In the genomic region with DNA sequence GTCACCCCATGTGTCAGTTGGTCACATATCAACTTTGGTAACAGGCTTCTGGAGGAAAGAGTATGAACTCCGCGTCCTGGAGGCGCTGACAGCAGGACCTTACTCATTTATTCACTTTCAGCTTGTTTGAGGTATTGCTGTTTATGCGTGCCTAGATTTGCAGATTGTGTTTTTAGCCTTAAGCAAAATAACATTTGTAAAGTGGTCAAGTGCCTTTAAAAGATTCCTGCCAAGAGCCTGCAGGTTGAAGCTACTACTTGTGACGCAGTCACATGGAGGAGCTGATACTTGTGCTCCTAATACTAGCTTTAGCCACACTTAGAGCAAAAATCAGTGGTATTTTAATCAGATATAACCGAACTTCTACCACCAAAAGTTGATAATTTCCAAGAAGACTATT, we compare ENCODE assay signal across 18 cellular contexts.
"Had no signal": no experiment of that assay in that cellular context is flagged by ENCODE, and none has a peak within 500 bp of the region (broad histone marks: within the 10 kb centered on the region; RNA-seq: fewer than 3 reads in every experiment).

No MANE protein-coding gene starts in this region.

- H3K27me3 ChIP-seq: upper lobe of left lung had no signal

- H3K4me1 Mint-ChIP-seq: activated T-helper 17 cell treated with anti-CD3 and anti-CD28 coated beads, Interleukin-2, amount 50 U/mL, for 72 hours; naive thymus-derived CD8-positive, alpha-beta T cell; stimulated activated memory B cell treated with anti-CD40 and anti-IgM and Interleukin-4, amounts not matched to agents 10 μg/mL and 1 μg/mL and 100 μg/mL, for 72 hours had no signal

- H3K9me3 Mint-ChIP-seq: activated naive CD4-positive, alpha-beta T cell treated with anti-CD3 and anti-CD28 coated beads, Interleukin-2, amount 50 U/mL, for 72 hours; activated T-helper 17 cell treated with anti-CD3 and anti-CD28 coated beads, Interleukin-2, amount 50 U/mL, for 72 hours; dendritic cell treated with granulocyte-macrophage colony-stimulating factor and Interleukin-4, amounts not matched to agents 40 ng/mL and 50 ng/mL, for 4 days; naive thymus-derived CD8-positive, alpha-beta T cell; stimulated activated memory B cell treated with anti-CD40 and anti-IgM and Interleukin-4, amounts not matched to agents 10 μg/mL and 1 μg/mL and 100 μg/mL, for 72 hours had no signal

- H3K4me1 ChIP-seq: prostate gland had no signal

- H3K9me3 ChIP-seq: prostate gland, upper lobe of left lung had no signal

- H3K36me3 ChIP-seq: prostate gland, upper lobe of left lung had no signal

- H3K4me3 ChIP-seq: prostate gland, skin epidermis, upper lobe of left lung had no signal

- H3K27me3 Mint-ChIP-seq: brain; dendritic cell treated with granulocyte-macrophage colony-stimulating factor and Interleukin-4, amounts not matched to agents 40 ng/mL and 50 ng/mL, for 4 days; stimulated activated memory B cell treated with anti-CD40 and anti-IgM and Interleukin-4, amounts not matched to agents 10 μg/mL and 1 μg/mL and 100 μg/mL, for 72 hours had no signal

- ATAC-seq: activated CD8-positive, alpha-beta T cell treated with anti-CD3 and anti-CD28 coated beads, Interleukin-2, amount 10 ng/mL, durations not matched to agents 7 days and 5 days; activated naive CD4-positive, alpha-beta T cell treated with anti-CD3 and anti-CD28 coated beads, Interleukin-2, amount 50 U/mL, for 72 hours; activated T-helper 17 cell treated with anti-CD3 and anti-CD28 coated beads, Interleukin-2, amount 50 U/mL, for 72 hours; naive thymus-derived CD8-positive, alpha-beta T cell; stimulated activated memory B cell treated with anti-CD40 and anti-IgM and Interleukin-4, amounts not matched to agents 10 μg/mL and 1 μg/mL and 100 μg/mL, for 72 hours had no signal

- H3K27ac ChIP-seq: prostate gland had no signal

- DNase-seq: activated CD4-positive, alpha-beta T cell treated with anti-CD3 and anti-CD28 coated beads, Interleukin-2, amount 50 U/mL, for 1 hour; activated CD4-positive, CD25-positive, alpha-beta regulatory T cell treated with anti-CD3 and anti-CD28 coated beads, Interleukin-2, amount 50 U/mL, for 72 hours; activated CD8-positive, alpha-beta T cell treated with anti-CD3 and anti-CD28 coated beads, Interleukin-2, amount 10 ng/mL, durations not matched to agents 7 days and 5 days; aorta; effector CD8-positive, alpha-beta T cell; foreskin melanocyte; naive thymus-derived CD8-positive, alpha-beta T cell; right cardiac atrium; stimulated activated CD4-positive, alpha-beta T cell treated with anti-CD3 and anti-CD28 coated beads, Interleukin-15, amount 100 ng/mL, for 24 hours had no signal

- H3K27ac Mint-ChIP-seq: activated CD8-positive, alpha-beta T cell treated with anti-CD3 and anti-CD28 coated beads, Interleukin-2, amount 10 ng/mL, durations not matched to agents 7 days and 5 days; activated naive CD4-positive, alpha-beta T cell treated with anti-CD3 and anti-CD28 coated beads, Interleukin-2, amount 50 U/mL, for 72 hours; activated T-helper 17 cell treated with anti-CD3 and anti-CD28 coated beads, Interleukin-2, amount 50 U/mL, for 72 hours; dendritic cell treated with granulocyte-macrophage colony-stimulating factor and Interleukin-4, amounts not matched to agents 40 ng/mL and 50 ng/mL, for 4 days; naive thymus-derived CD8-positive, alpha-beta T cell; stimulated activated memory B cell treated with anti-CD40 and anti-IgM and Interleukin-4, amounts not matched to agents 10 μg/mL and 1 μg/mL and 100 μg/mL, for 72 hours had no signal

- H3K4me3 Mint-ChIP-seq: activated CD8-positive, alpha-beta T cell treated with anti-CD3 and anti-CD28 coated beads, Interleukin-2, amount 10 ng/mL, durations not matched to agents 7 days and 5 days; activated T-helper 17 cell treated with anti-CD3 and anti-CD28 coated beads, Interleukin-2, amount 50 U/mL, for 72 hours; brain; dendritic cell treated with granulocyte-macrophage colony-stimulating factor and Interleukin-4, amounts not matched to agents 40 ng/mL and 50 ng/mL, for 4 days; mesothelial cell of epicardium; naive thymus-derived CD8-positive, alpha-beta T cell; stimulated activated memory B cell treated with anti-CD40 and anti-IgM and Interleukin-4, amounts not matched to agents 10 μg/mL and 1 μg/mL and 100 μg/mL, for 72 hours had no signal

- H3K36me3 Mint-ChIP-seq: activated naive CD4-positive, alpha-beta T cell treated with anti-CD3 and anti-CD28 coated beads, Interleukin-2, amount 50 U/mL, for 72 hours; mesothelial cell of epicardium; naive thymus-derived CD8-positive, alpha-beta T cell; stimulated activated memory B cell treated with anti-CD40 and anti-IgM and Interleukin-4, amounts not matched to agents 10 μg/mL and 1 μg/mL and 100 μg/mL, for 72 hours had no signal
